23 cellular contexts compared by ENCODE assay signal in genomic region chr6:33557376-33557775, GRCh38.
"Had no signal": no experiment of that assay in that cellular context is flagged by ENCODE, and none has a peak within 500 bp of the region (broad histone marks: within the 10 kb centered on the region; RNA-seq: fewer than 3 reads in every experiment).

No MANE protein-coding gene starts in this region.

- H3K4me1 Mint-ChIP-seq: activated B cell treated with CpG ODN at 0.5 μM for 24 hours, IgD-negative memory B cell had no signal

- H3K27me3 Mint-ChIP-seq: activated B cell treated with CpG ODN at 0.5 μM for 24 hours; activated CD4-positive, alpha-beta T cell treated with anti-CD3 and anti-CD28 coated beads, Interleukin-2, amount 10 ng/mL, durations not matched to agents 24 days and 14 days; activated CD8-positive, alpha-beta memory T cell treated with anti-CD3 and anti-CD28 coated beads, Interleukin-2, amount 10 ng/mL, durations not matched to agents 7 days and 5 days; activated naive CD8-positive, alpha-beta T cell treated with anti-CD3 and anti-CD28 coated beads for 36 hours; activated T-cell treated with anti-CD3 and anti-CD28 coated beads, Interleukin-2, amount 50 U/mL, for 24 hours had no signal

- DNase-seq: activated B cell treated with CpG ODN at 0.5 μM for 24 hours; activated CD4-positive, alpha-beta T cell treated with anti-CD3 and anti-CD28 coated beads for 1 hour; activated CD4-positive, alpha-beta T cell treated with anti-CD3 and anti-CD28 coated beads, Interleukin-2, amount 10 ng/mL, durations not matched to agents 24 days and 14 days; activated CD4-positive, alpha-beta T cell treated with anti-CD3 and anti-CD28 coated beads, Interleukin-2, amount 50 U/mL, for 48 hours; activated CD8-positive, alpha-beta memory T cell treated with anti-CD3 and anti-CD28 coated beads, Interleukin-2, amount 10 ng/mL, durations not matched to agents 7 days and 5 days; activated effector memory CD4-positive, alpha-beta T cell treated with anti-CD3 and anti-CD28 coated beads, Interleukin-2, amount 50 U/mL, for 16 hours; activated naive CD4-positive, alpha-beta T cell treated with anti-CD3 and anti-CD28 coated beads for 36 hours; activated naive CD8-positive, alpha-beta T cell treated with anti-CD3 and anti-CD28 coated beads for 36 hours; activated T-cell treated with anti-CD3 and anti-CD28 coated beads, Interleukin-2, amount 50 U/mL, for 24 hours; cerebellar nuclear complex; KG1; NCI-H1092; NCI-H1930; NCI-H2107; NCI-H526 treated with DMSO at 0.1 percent for 48 hours; NCI-H82; Right ventricle myocardium superior; T-helper 9 cell had no signal

- H3K27ac Mint-ChIP-seq: activated B cell treated with CpG ODN at 0.5 μM for 24 hours; activated CD4-positive, alpha-beta T cell treated with anti-CD3 and anti-CD28 coated beads, Interleukin-2, amount 10 ng/mL, durations not matched to agents 24 days and 14 days; activated naive CD4-positive, alpha-beta T cell treated with anti-CD3 and anti-CD28 coated beads for 36 hours; activated naive CD8-positive, alpha-beta T cell treated with anti-CD3 and anti-CD28 coated beads for 36 hours; activated T-helper 1 cell treated with anti-CD3 and anti-CD28 coated beads, Interleukin-12 subunit alpha, Interleukin-12 subunit beta, Interleukin-2, Interleukin-4 antibody, amounts not matched to agents 30 ng/mL and 10 ng/mL and 1 ng/mL, durations not matched to agents 14 hours and 24 hours and 36 hours had no signal

- H3K27me3 ChIP-seq: brain microvascular endothelial cell, SJSA1 had no signal

- H3K27ac ChIP-seq: brain microvascular endothelial cell, SJSA1 had no signal

- H3K9me3 Mint-ChIP-seq: activated B cell treated with CpG ODN at 0.5 μM for 24 hours; activated CD4-positive, alpha-beta T cell treated with anti-CD3 and anti-CD28 coated beads, Interleukin-2, amount 10 ng/mL, durations not matched to agents 24 days and 14 days; activated naive CD4-positive, alpha-beta T cell treated with anti-CD3 and anti-CD28 coated beads for 36 hours; activated naive CD8-positive, alpha-beta T cell treated with anti-CD3 and anti-CD28 coated beads for 36 hours; activated T-cell treated with anti-CD3 and anti-CD28 coated beads, Interleukin-2, amount 50 U/mL, for 24 hours; activated T-helper 1 cell treated with anti-CD3 and anti-CD28 coated beads, Interleukin-12 subunit alpha, Interleukin-12 subunit beta, Interleukin-2, Interleukin-4 antibody, amounts not matched to agents 30 ng/mL and 10 ng/mL and 1 ng/mL, durations not matched to agents 14 hours and 24 hours and 36 hours; T-helper 1 cell treated with Interleukin-12 subunit alpha and Interleukin-12 subunit beta and Interleukin-4 antibody, amounts not matched to agents 30 μg/mL and 1 μg/mL, for 36 hours had no signal

- H3K4me1 ChIP-seq: SJSA1 had no signal

- H3K36me3 Mint-ChIP-seq: activated naive CD8-positive, alpha-beta T cell treated with anti-CD3 and anti-CD28 coated beads for 36 hours; IgD-negative memory B cell had no signal

- H3K4me3 Mint-ChIP-seq: activated B cell treated with CpG ODN at 0.5 μM for 24 hours; activated CD4-positive, alpha-beta T cell treated with anti-CD3 and anti-CD28 coated beads, Interleukin-2, amount 10 ng/mL, durations not matched to agents 24 days and 14 days; activated CD8-positive, alpha-beta memory T cell treated with anti-CD3 and anti-CD28 coated beads, Interleukin-2, amount 10 ng/mL, durations not matched to agents 7 days and 5 days; activated naive CD4-positive, alpha-beta T cell treated with anti-CD3 and anti-CD28 coated beads for 36 hours; activated naive CD8-positive, alpha-beta T cell treated with anti-CD3 and anti-CD28 coated beads for 36 hours; activated T-cell treated with anti-CD3 and anti-CD28 coated beads, Interleukin-2, amount 50 U/mL, for 24 hours; activated T-helper 1 cell treated with anti-CD3 and anti-CD28 coated beads, Interleukin-12 subunit alpha, Interleukin-12 subunit beta, Interleukin-2, Interleukin-4 antibody, amounts not matched to agents 30 ng/mL and 10 ng/mL and 1 ng/mL, durations not matched to agents 14 hours and 24 hours and 36 hours; IgD-negative memory B cell; T-helper 1 cell treated with Interleukin-12 subunit alpha and Interleukin-12 subunit beta and Interleukin-4 antibody, amounts not matched to agents 30 μg/mL and 1 μg/mL, for 36 hours had no signal
